ENCODE assay signal across 37 cellular contexts in the genomic region with DNA sequence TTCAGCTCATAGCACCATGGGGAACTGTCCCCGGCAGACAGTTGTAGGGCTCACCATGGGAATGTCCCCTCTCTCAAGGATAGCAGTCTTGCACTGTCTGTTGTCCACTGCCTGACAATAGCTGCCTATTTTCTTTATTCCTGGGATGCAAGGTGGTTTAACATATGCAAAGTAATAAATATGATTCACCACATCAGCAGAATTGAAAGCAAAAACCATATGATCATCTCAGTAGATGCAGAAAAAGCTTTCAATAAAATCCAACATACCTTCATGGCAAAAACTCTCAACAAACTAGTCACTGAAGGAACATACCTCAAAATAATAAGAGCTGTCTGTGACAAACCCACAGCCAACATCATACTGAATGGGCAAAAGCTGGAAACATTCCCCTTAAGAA. TPM values are rescaled to one million over a fixed set of nuclear protein-coding genes. Genes with fewer than 3 reads are reported as not detected.
"Had no signal": no experiment of that assay in that cellular context is flagged by ENCODE, and none has a peak within 500 bp of the region (broad histone marks: within the 10 kb centered on the region; RNA-seq: fewer than 3 reads in every experiment).

No MANE protein-coding gene starts in this region.

- H3K36me3 ChIP-seq: adrenal gland, brain microvascular endothelial cell, breast epithelium had no signal

- H3K4me3 ChIP-seq: adrenal gland, body of pancreas, breast epithelium had no signal

- H3K4me1 ChIP-seq: adrenal gland, body of pancreas, breast epithelium had no signal

- H3K27ac ChIP-seq: adrenal gland, body of pancreas, brain microvascular endothelial cell, breast epithelium, VCaP had no signal

- ATAC-seq: activated CD8-positive, alpha-beta T cell treated with anti-CD3 and anti-CD28 coated beads for 36 hours; activated naive CD4-positive, alpha-beta T cell treated with anti-CD3 and anti-CD28 coated beads, Interleukin-2, amount 50 U/mL, for 72 hours; activated T-cell treated with anti-CD3 and anti-CD28 coated beads, Interleukin-2, amount 50 U/mL, for 4 hours; activated T-cell treated with anti-CD3 and anti-CD28 coated beads, Interleukin-2, amount 50 U/mL, for 72 hours; activated T-helper 17 cell treated with anti-CD3 and anti-CD28 coated beads, Interleukin-2, amount 50 U/mL, for 72 hours; body of pancreas had no signal

- H3K9me3 ChIP-seq: adrenal gland, body of pancreas, breast epithelium had no signal

- DNase-seq: activated B cell treated with CpG ODN at 0.5 μM for 24 hours; activated CD4-positive, alpha-beta memory T cell treated with anti-CD3 and anti-CD28 coated beads for 36 hours; activated CD4-positive, alpha-beta T cell treated with anti-CD3 and anti-CD28 coated beads for 4 hours; activated CD4-positive, alpha-beta T cell treated with anti-CD3 and anti-CD28 coated beads, Interleukin-2, amount 10 ng/mL, durations not matched to agents 24 days and 14 days; activated CD4-positive, alpha-beta T cell treated with anti-CD3 and anti-CD28 coated beads, Interleukin-2, amount 50 U/mL, for 1 hour; activated CD4-positive, alpha-beta T cell treated with anti-CD3 and anti-CD28 coated beads, Interleukin-2, amount 50 U/mL, for 4 hours; activated CD4-positive, CD25-positive, alpha-beta regulatory T cell treated with anti-CD3 and anti-CD28 coated beads, Interleukin-2, amount 50 U/mL, for 72 hours; activated CD8-positive, alpha-beta memory T cell treated with anti-CD3 and anti-CD28 coated beads, Interleukin-2, amount 50 U/mL, for 4 hours; activated CD8-positive, alpha-beta T cell treated with anti-CD3 and anti-CD28 coated beads for 36 hours; activated effector memory CD4-positive, alpha-beta T cell treated with anti-CD3 and anti-CD28 coated beads, Interleukin-2, amount 50 U/mL, for 16 hours; activated gamma-delta T cell treated with Interleukin-2 at 50 U/mL for 16 hours; activated naive CD4-positive, alpha-beta T cell; activated naive CD4-positive, alpha-beta T cell treated with anti-CD3 and anti-CD28 coated beads for 36 hours; activated naive CD4-positive, alpha-beta T cell treated with anti-CD3 and anti-CD28 coated beads, Interleukin-2, amount 50 U/mL, for 16 hours; activated naive CD8-positive, alpha-beta T cell treated with anti-CD3 and anti-CD28 coated beads for 36 hours; activated T-cell treated with anti-CD3 and anti-CD28 coated beads for 4 hours; activated T-cell treated with anti-CD3 and anti-CD28 coated beads, Interleukin-2, amount 50 U/mL, for 1 hour; activated T-cell treated with anti-CD3 and anti-CD28 coated beads, Interleukin-2, amount 50 U/mL, for 4 hours; activated T-cell treated with anti-CD3 and anti-CD28 coated beads, Interleukin-2, amount 50 U/mL, for 72 hours; adrenal gland; amniotic stem cell; aorta; body of pancreas; brain microvascular endothelial cell; central memory CD4-positive, alpha-beta T cell; T-helper 2 cell; T-helper 9 cell had no signal

- FAIRE-seq: TTC549 had no signal

- H3K27me3 ChIP-seq: adrenal gland, body of pancreas, brain microvascular endothelial cell, breast epithelium had no signal

RNA-seq across cellular contexts. Expression of a gene that starts 20.2 kb away (rescaled TPM):
- total RNA-seq: activated B cell treated with CpG ODN at 0.5 μM for 24 hours; activated CD4-positive, alpha-beta memory T cell treated with anti-CD3 and anti-CD28 coated beads for 36 hours; activated CD4-positive, alpha-beta T cell treated with anti-CD3 and anti-CD28 coated beads, Interleukin-2, amount 10 ng/mL, durations not matched to agents 24 days and 14 days; activated CD8-positive, alpha-beta memory T cell treated with anti-CD3 and anti-CD28 coated beads for 36 hours; activated CD8-positive, alpha-beta T cell treated with anti-CD3 and anti-CD28 coated beads for 36 hours; activated naive CD4-positive, alpha-beta T cell treated with anti-CD3 and anti-CD28 coated beads for 36 hours; activated naive CD8-positive, alpha-beta T cell treated with anti-CD3 and anti-CD28 coated beads for 36 hours; activated T-cell treated with anti-CD3 and anti-CD28 coated beads, Interleukin-2, amount 50 U/mL, for 4 hours; activated T-cell treated with anti-CD3 and anti-CD28 coated beads, Interleukin-2, amount 50 U/mL, for 72 hours; activated T-helper 1 cell treated with anti-CD3 and anti-CD28 coated beads, Interleukin-12 subunit alpha, Interleukin-12 subunit beta, Interleukin-2, Interleukin-4 antibody, amounts not matched to agents 30 ng/mL and 10 ng/mL and 1 ng/mL, durations not matched to agents 14 hours and 24 hours and 36 hours; astrocyte; body of pancreas; cardiac septum; cerebellum had no signal

RNA-seq across cellular contexts. Expression of a gene that starts 45.2 kb away (rescaled TPM):
- total RNA-seq: activated B cell treated with CpG ODN at 0.5 μM for 24 hours; activated CD4-positive, alpha-beta memory T cell treated with anti-CD3 and anti-CD28 coated beads for 36 hours; activated CD4-positive, alpha-beta T cell treated with anti-CD3 and anti-CD28 coated beads, Interleukin-2, amount 10 ng/mL, durations not matched to agents 24 days and 14 days; activated CD8-positive, alpha-beta memory T cell treated with anti-CD3 and anti-CD28 coated beads for 36 hours; activated CD8-positive, alpha-beta T cell treated with anti-CD3 and anti-CD28 coated beads for 36 hours; activated naive CD4-positive, alpha-beta T cell treated with anti-CD3 and anti-CD28 coated beads for 36 hours; activated naive CD4-positive, alpha-beta T cell treated with anti-CD3 and anti-CD28 coated beads, Interleukin-2, amount 50 U/mL, for 72 hours; activated naive CD8-positive, alpha-beta T cell treated with anti-CD3 and anti-CD28 coated beads for 36 hours; activated T-cell treated with anti-CD3 and anti-CD28 coated beads, Interleukin-2, amount 50 U/mL, for 4 hours; activated T-cell treated with anti-CD3 and anti-CD28 coated beads, Interleukin-2, amount 50 U/mL, for 72 hours; activated T-helper 17 cell treated with anti-CD3 and anti-CD28 coated beads, Interleukin-2, amount 50 U/mL, for 72 hours; astrocyte; body of pancreas; cerebellum had no signal
